Comparison of ENCODE assay signal across 11 cellular contexts in the genomic region with DNA sequence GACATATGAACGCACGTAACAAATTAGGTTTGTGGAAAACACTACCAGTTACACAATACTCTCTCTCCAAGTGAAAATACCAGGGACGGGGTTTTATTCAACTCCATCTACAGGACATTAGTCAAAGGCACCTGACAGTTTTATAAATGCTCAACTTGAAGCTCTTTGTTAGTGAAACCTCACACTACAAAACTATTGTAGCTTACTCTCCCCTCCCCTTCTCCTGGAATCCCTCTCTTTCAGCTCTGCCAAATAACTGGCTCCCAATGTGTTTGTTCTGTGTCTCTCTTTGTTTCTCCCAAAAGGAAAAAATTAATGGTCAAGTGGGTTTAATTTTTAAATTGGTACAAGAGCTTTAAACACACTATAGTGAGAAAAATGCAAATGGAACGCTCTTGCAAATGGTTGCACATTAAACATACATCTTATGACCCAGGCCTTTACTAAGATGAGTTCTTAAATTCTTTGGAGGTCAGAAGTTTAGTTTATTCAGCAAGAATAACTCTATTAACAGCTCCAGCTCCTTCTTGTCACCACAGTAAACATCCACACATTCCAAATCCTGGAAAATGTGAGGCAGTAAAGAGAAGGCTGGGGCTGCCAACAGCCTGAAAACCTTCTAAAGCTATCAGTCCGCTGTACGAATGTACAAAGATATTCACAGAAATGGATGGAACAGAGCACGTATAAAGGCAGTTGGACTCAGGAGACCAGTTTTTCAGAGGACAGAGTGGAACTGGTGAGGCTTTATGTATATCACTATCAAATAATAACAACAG. TPM values are rescaled to one million over a fixed set of nuclear protein-coding genes. Genes with fewer than 3 reads are reported as not detected.
A peak's percentile ranks its signal among the peaks of the same experiment; 100 is the strongest.
DNase-seq lines count a peak whose midpoint lies in the region; ATAC-seq, FAIRE-seq and TF ChIP-seq lines count a peak whose summit lies in the region.
"Had no signal": no experiment of that assay in that cellular context is flagged by ENCODE, and none has a peak within 500 bp of the region (broad histone marks: within the 10 kb centered on the region; RNA-seq: fewer than 3 reads in every experiment).

No MANE protein-coding gene starts in this region.

- TF ChIP-seq CTCF in kidney (IDR thresholded peaks at IDR 0.05; ENCODE audit: borderline replicate concordance, extremely low read depth, insufficient read depth), result no peak

- intact Hi-C loops in kidney (cut with DNase I), result no loop called here

- DNase-seq in caudate nucleus (lab: John Stamatoyannopoulos, UW), result no peak
- DNase-seq in kidney, result no peak
- no peak for DNase-seq in stimulated activated CD4-positive, alpha-beta T cell treated with anti-CD3 and anti-CD28 coated beads, Interleukin-4, amount 100 ng/mL, for 1 hour
- no peak for DNase-seq in cortex of kidney (lab: John Stamatoyannopoulos, UW)
- DNase-seq in D341Med (ENCODE audit: low spot score), result no peak
- DNase-seq: activated naive CD8-positive, alpha-beta T cell treated with anti-CD3 and anti-CD28 coated beads, Interleukin-2, amount 50 U/mL, for 24 hours; DMS 273 treated with DMSO at 0.1 percent for 48 hours; PC-3 had no signal

- H3K9me3 ChIP-seq in HUES6 (ENCODE audit: control insufficient read depth, insufficient read depth, low read depth, low read length) (no peaks in the 10 kb centered on the region), kidney (ENCODE audit: control insufficient read depth in 1 of 2, low read length in 2 of 2) (no peaks in the 10 kb centered on the region), skeletal muscle tissue (ENCODE audit: control insufficient read depth in 3 of 3, low read length in 3 of 3) (no peaks in the 10 kb centered on the region)

- no peak for ATAC-seq in HG02852 (IDR thresholded peaks at IDR 0.05; ENCODE audit: unreplicated experiment)
- ATAC-seq: activated naive CD8-positive, alpha-beta T cell treated with anti-CD3 and anti-CD28 coated beads, Interleukin-2, amount 50 U/mL, for 24 hours; PC-3 had no signal

- H3K9ac ChIP-seq in HUES6 (ENCODE audit: low read length), result no peak overlapping the region
- no peak overlapping the region for H3K9ac ChIP-seq in kidney (ENCODE audit: low read length in 2 of 2)
- no peak overlapping the region for H3K9ac ChIP-seq in skeletal muscle tissue (ENCODE audit: low read depth in 1 of 3, low read length in 3 of 3)

- H3K27me3 ChIP-seq in HUES6 (ENCODE audit: control insufficient read depth, insufficient read depth, low read length) (no peaks in the 10 kb centered on the region), skeletal muscle tissue (ENCODE audit: control insufficient read depth in 3 of 3, insufficient read depth in 3 of 3, low read length in 3 of 3) (no peaks in the 10 kb centered on the region)

- H3K36me3 ChIP-seq in HUES6 (ENCODE audit: control insufficient read depth, insufficient read depth, low read length) (peaks cover 29% of the 10 kb centered on the region), kidney (ENCODE audit: control insufficient read depth in 1 of 2, insufficient read depth in 2 of 2, low read length in 2 of 2) (no peaks in the 10 kb centered on the region), skeletal muscle tissue (ENCODE audit: control insufficient read depth in 3 of 3, insufficient read depth in 3 of 3, low read length in 3 of 3) (no peaks in the 10 kb centered on the region)

- H3K4me1 ChIP-seq in HUES6 (ENCODE audit: control insufficient read depth, insufficient read depth, low read length) (peaks cover 59% of the 10 kb centered on the region), kidney (ENCODE audit: control insufficient read depth in 1 of 2, insufficient read depth in 1 of 2, low read depth in 1 of 2, low read length in 2 of 2) (peaks cover 10 to 32% of the 10 kb centered on the region in 2 donors), skeletal muscle tissue (ENCODE audit: control insufficient read depth in 3 of 3, insufficient read depth in 3 of 3, low read length in 3 of 3) (peaks cover 16 to 22% (median 18%) of the 10 kb centered on the region in 3 donors)

- H3K4me3 ChIP-seq in HUES6 (ENCODE audit: low read depth, low read length) (no peak overlapping the region), kidney (ENCODE audit: low read length in 2 of 2) (no peak overlapping the region), skeletal muscle tissue (ENCODE audit: low read length in 3 of 3) (peak overlapping the region in 2 of 3 donors; percentile 1 to 30)

- H3K27ac ChIP-seq in HUES6 (ENCODE audit: low read depth, low read length) (peak overlapping the region; percentile 61; the same call in 1 of the 2 replicates), caudate nucleus (ENCODE audit: low read depth, low read length) (peak overlapping the region; percentile 72), kidney (ENCODE audit: low read depth in 2 of 2, low read length in 2 of 2) (peak overlapping the region; percentile 10 to 29), skeletal muscle tissue (ENCODE audit: low read depth, low read length) (peak overlapping the region; percentile 60)

- no peak for FAIRE-seq in kidney (lab: Jason Lieb, UNC)

RNA-seq across cellular contexts. Expression of a gene that starts 48.3 kb away (rescaled TPM):
- 35.8 TPM for total RNA-seq in kidney
- polyA plus RNA-seq in kidney (ENCODE audit: insufficient read depth, low read depth, low replicate concordance), result 5.9 TPM
- total RNA-seq in skeletal muscle tissue, result 31.3 TPM

Comparison
In these comparisons a context has a peak if more than half of its experiments do, and no peak if none do; other contexts are left out.
1. H3K27ac ChIP-seq: peak in every context shown above with its lines; median percentile 72 in caudate nucleus; 61 in HUES6; 60 in skeletal muscle tissue; 20 in kidney.
2. H3K4me3 ChIP-seq: peak in skeletal muscle tissue (2 of 3); none in HUES6 (single experiment) and kidney (0 of 2).